ENCODE assay signal across 29 cellular contexts in the genomic region with DNA sequence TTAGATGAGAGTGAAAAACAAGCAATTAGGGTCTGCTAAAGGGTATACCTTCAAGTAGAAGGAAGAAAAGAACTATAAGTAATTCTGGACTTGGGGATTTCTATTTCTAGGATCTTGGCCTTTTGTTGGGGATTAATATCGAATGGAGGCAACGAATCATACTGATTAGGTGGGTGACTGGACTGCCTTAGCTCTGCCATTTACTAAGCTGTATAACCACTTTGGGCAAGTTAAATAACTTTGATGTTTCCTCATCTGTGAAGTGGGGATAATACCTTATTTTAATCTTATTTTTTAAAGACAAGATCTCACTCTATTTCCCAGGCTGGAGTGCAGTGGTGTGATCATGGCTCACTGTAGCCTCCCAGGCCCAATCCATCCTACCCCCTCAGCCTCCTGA.
"Had no signal": no experiment of that assay in that cellular context is flagged by ENCODE, and none has a peak within 500 bp of the region (broad histone marks: within the 10 kb centered on the region; RNA-seq: fewer than 3 reads in every experiment).

No MANE protein-coding gene starts in this region.

- H3K4me1 ChIP-seq: prostate gland, testis had no signal

- DNase-seq: activated CD4-positive, alpha-beta T cell treated with anti-CD3 and anti-CD28 coated beads, Interleukin-2, amount 50 U/mL, for 4 hours; activated CD8-positive, alpha-beta memory T cell treated with anti-CD3 and anti-CD28 coated beads, Interleukin-2, amount 50 U/mL, for 4 hours; activated gamma-delta T cell treated with Interleukin-2 at 50 U/mL for 16 hours; activated naive CD4-positive, alpha-beta T cell treated with anti-CD3 and anti-CD28 coated beads, Interleukin-2, amount 50 U/mL, for 16 hours; activated T-cell treated with anti-CD3 and anti-CD28 coated beads, Interleukin-2, amount 50 U/mL, for 4 hours; anterior cingulate cortex; effector CD4-positive, alpha-beta T cell; foreskin keratinocyte; heart left ventricle; hypothalamus; immature natural killer cell; kidney; left colon; naive B cell; nephron progenitor cell; ovary; retina; sigmoid colon; small intestine; stimulated activated CD4-positive, alpha-beta T cell treated with anti-CD3 and anti-CD28 coated beads, Interleukin-4, amount 100 ng/mL, for 24 hours; T-helper 1 cell; T1000; testis; transverse colon had no signal

- H3K27ac ChIP-seq: esophagus muscularis mucosa, foreskin keratinocyte, heart left ventricle, ovary, prostate gland, sigmoid colon, testis, transverse colon had no signal

- H3K27me3 Mint-ChIP-seq: activated T-helper 17 cell treated with anti-CD3 and anti-CD28 coated beads, Interleukin-2, amount 50 U/mL, for 72 hours; naive B cell had no signal

- H3K4me3 Mint-ChIP-seq: activated T-cell treated with anti-CD3 and anti-CD28 coated beads, Interleukin-2, amount 50 U/mL, for 4 hours; activated T-helper 17 cell treated with anti-CD3 and anti-CD28 coated beads, Interleukin-2, amount 50 U/mL, for 72 hours; immature natural killer cell; mesothelial cell of epicardium; naive B cell; nephron progenitor cell; stimulated activated effector memory CD8-positive, alpha-beta T cell treated with anti-CD3 and anti-CD28 coated beads, Interleukin-12 subunit alpha, Interleukin-12 subunit beta, amount 100 ng/mL, for 72 hours had no signal

- H3K27me3 ChIP-seq: esophagus muscularis mucosa, foreskin keratinocyte, heart left ventricle, ovary, sigmoid colon, testis, transverse colon had no signal

- H3K9me3 ChIP-seq: esophagus muscularis mucosa, heart left ventricle, ovary, prostate gland, sigmoid colon, testis, transverse colon had no signal

- H3K9me3 Mint-ChIP-seq: activated T-cell treated with anti-CD3 and anti-CD28 coated beads, Interleukin-2, amount 50 U/mL, for 4 hours; activated T-helper 17 cell treated with anti-CD3 and anti-CD28 coated beads, Interleukin-2, amount 50 U/mL, for 72 hours; immature natural killer cell; mesothelial cell of epicardium; naive B cell; stimulated activated effector memory CD8-positive, alpha-beta T cell treated with anti-CD3 and anti-CD28 coated beads, Interleukin-12 subunit alpha, Interleukin-12 subunit beta, amount 100 ng/mL, for 72 hours had no signal

- H3K27ac Mint-ChIP-seq: activated T-helper 17 cell treated with anti-CD3 and anti-CD28 coated beads, Interleukin-2, amount 50 U/mL, for 72 hours; nephron progenitor cell; stimulated activated effector memory CD8-positive, alpha-beta T cell treated with anti-CD3 and anti-CD28 coated beads, Interleukin-12 subunit alpha, Interleukin-12 subunit beta, amount 100 ng/mL, for 72 hours had no signal

- H3K36me3 ChIP-seq: esophagus muscularis mucosa, ovary, prostate gland, sigmoid colon, transverse colon had no signal

- ATAC-seq: activated T-cell treated with anti-CD3 and anti-CD28 coated beads, Interleukin-2, amount 50 U/mL, for 4 hours; activated T-helper 17 cell treated with anti-CD3 and anti-CD28 coated beads, Interleukin-2, amount 50 U/mL, for 72 hours; foreskin keratinocyte; heart left ventricle; left colon; stimulated activated effector memory CD8-positive, alpha-beta T cell treated with anti-CD3 and anti-CD28 coated beads, Interleukin-12 subunit alpha, Interleukin-12 subunit beta, amount 100 ng/mL, for 72 hours had no signal

- H3K4me3 ChIP-seq: esophagus muscularis mucosa, heart left ventricle, ovary, prostate gland, sigmoid colon, testis, transverse colon had no signal
